Comparison of ENCODE assay signal across 8 cellular contexts in genomic region chr3:161096771-161097367, GRCh38. TPM values are rescaled to one million over a fixed set of nuclear protein-coding genes. Genes with fewer than 3 reads are reported as not detected.
DNase-seq lines count a peak whose midpoint lies in the region; ATAC-seq, FAIRE-seq and TF ChIP-seq lines count a peak whose summit lies in the region.

No MANE protein-coding gene starts in this region.

- 48 to 75% (median 63%) methylated on average over 7 of the region's 7 CpGs for WGBS in small intestine, 3 donors

- TF ChIP-seq CTCF in MCF 10A (IDR thresholded peaks at IDR 0.05; ENCODE audit: unreplicated experiment) (peak; percentile 41), breast epithelium (IDR thresholded peaks at IDR 0.05) (no peak), astrocyte of the spinal cord (IDR thresholded peaks at IDR 0.05; ENCODE audit: low read depth, low read length) (peak; percentile 42), CD14-positive monocyte (IDR thresholded peaks at IDR 0.05) (no peak)

- no peaks in the 10 kb centered on the region for H3K9me3 ChIP-seq in breast epithelium
- H3K9me3 ChIP-seq in small intestine (ENCODE audit: control insufficient read depth, low read depth), result no peaks in the 10 kb centered on the region

- H3K36me3 Mint-ChIP-seq in MCF 10A (ENCODE audit: insufficient read depth, unreplicated experiment) (peaks cover 6% of the 10 kb centered on the region), CD14-positive monocyte (peaks cover 0 to 3% of the 10 kb centered on the region in 2 donors)

- DNase-seq in MCF 10A (ENCODE audit: unreplicated experiment) (peak; percentile 42), breast epithelium (ENCODE audit: low spot score in 2 of 2) (no peak), NCI-H2081 treated with DMSO at 0.1 percent for 48 hours (lab: John Stamatoyannopoulos, UW) (peak; percentile 58), astrocyte of the spinal cord (ENCODE audit: low read depth, low spot score) (no peak), small intestine (peak; percentile 10), CD14-positive monocyte (ENCODE audit: low spot score) (no peak)

- H3K4me1 ChIP-seq in breast epithelium, result no peaks in the 10 kb centered on the region
- peaks cover 0 to 2% of the 10 kb centered on the region in 2 donors for H3K4me1 ChIP-seq in small intestine (ENCODE audit: control insufficient read depth in 2 of 2, insufficient read depth in 1 of 2, low read depth in 1 of 2, low read length in 1 of 2)

- intact Hi-C loops in MCF 10A (cut with micrococcal nuclease) (loop anchor here (1.0 to 5.0 kb wide), 4 partner anchors 105 to 328 kb away; partner anchors contain the start of gene NMD3), breast epithelium (cut with DNase I; ENCODE audit: low total_unique reads) (no loop called here), CD14-positive monocyte (cut with micrococcal nuclease) (no loop called here)

- no peak for FAIRE-seq in small intestine (lab: Jason Lieb, UNC)

- H3K9me3 Mint-ChIP-seq in MCF 10A (ENCODE audit: unreplicated experiment) (no peaks in the 10 kb centered on the region), CD14-positive monocyte (no peaks in the 10 kb centered on the region)

- H3K4me3 ChIP-seq in breast epithelium, result no peak overlapping the region
- H3K4me3 ChIP-seq in astrocyte of the spinal cord (ENCODE audit: low read depth, low read length), result no peak overlapping the region
- H3K4me3 ChIP-seq in small intestine (ENCODE audit: low read depth in 1 of 2, low read length in 2 of 2), result no peak overlapping the region

- H3K27ac Mint-ChIP-seq in MCF 10A (ENCODE audit: low read depth, unreplicated experiment) (no peak overlapping the region), CD14-positive monocyte (no peak overlapping the region)

- CTCF ChIA-PET in MCF 10A (lab: Yijun Ruan, JAX), result interaction anchor here (0.6 to 1.7 kb wide), 12 partner anchors 10 to 410 kb away, joined by 3 to 6 read pairs (median 4); no protein-coding TSS in a partner anchor

- POLR2A ChIA-PET in MCF 10A (lab: Yijun Ruan, JAX), result interaction anchor here (0.9 kb wide), 1 partner anchor 27 kb away, joined by 3 read pairs; no protein-coding TSS in a partner anchor

- no peaks in the 10 kb centered on the region for H3K27me3 ChIP-seq in breast epithelium
- no peaks in the 10 kb centered on the region for H3K27me3 ChIP-seq in small intestine (ENCODE audit: control insufficient read depth in 2 of 2, insufficient read depth in 2 of 2, low read length in 2 of 2)

- no peaks in the 10 kb centered on the region for H3K27me3 Mint-ChIP-seq in MCF 10A (ENCODE audit: insufficient read depth, unreplicated experiment)
- peaks cover 0 to 1% (median 0%) of the 10 kb centered on the region in 3 donors for H3K27me3 Mint-ChIP-seq in CD14-positive monocyte (ENCODE audit: low read depth in 3 of 3)

- H3K27ac ChIP-seq in breast epithelium (no peak overlapping the region), small intestine (ENCODE audit: low read depth in 1 of 2, low read length in 1 of 2) (no peak overlapping the region)

- H3K4me3 Mint-ChIP-seq in MCF 10A (ENCODE audit: unreplicated experiment) (no peak overlapping the region), CD14-positive monocyte (no peak overlapping the region)

- ATAC-seq in HG03097 (IDR thresholded peaks at IDR 0.05; ENCODE audit: low FRiP score, unreplicated experiment) (no peak), GM19452 (IDR thresholded peaks at IDR 0.05; ENCODE audit: unreplicated experiment) (no peak)

- no peak for TF ChIP-seq POLR2A in breast epithelium (IDR thresholded peaks at IDR 0.05)

- peaks cover 8% of the 10 kb centered on the region for H3K36me3 ChIP-seq in breast epithelium
- no peaks in the 10 kb centered on the region for H3K36me3 ChIP-seq in small intestine (ENCODE audit: control insufficient read depth in 2 of 2, insufficient read depth in 2 of 2, low read length in 2 of 2)

- in situ Hi-C loops in astrocyte of the spinal cord (cut with HindIII; ENCODE audit: low sequenced_read_pairs), result no loop called here

- BruUV-seq in MCF 10A (replicated peaks; lab: Mats Ljungman, UMichigan), result no TSS peak

- H3K4me1 Mint-ChIP-seq in MCF 10A (ENCODE audit: insufficient read depth, unreplicated experiment) (no peaks in the 10 kb centered on the region), CD14-positive monocyte (peaks cover 2% of the 10 kb centered on the region)

RNA-seq across cellular contexts. Expression of gene B3GALNT1, which starts 8.3 kb away (rescaled TPM):
- total RNA-seq in MCF 10A (2022), result 3.0 and 3.6 TPM in 2 replicates
- total RNA-seq in breast epithelium, result 10 to 100 TPM in 2 of 3 donors, 1 to 10 TPM in 1; 4.5 to 14.6 (median 10.8) TPM
- polyA plus RNA-seq in small intestine, result 1 to 10 TPM in 1 of 3 donors, under 1 TPM in 1, not detected in 1; 0.81 to 4.3 TPM
- polyA plus RNA-seq in CD14-positive monocyte, result under 1 TPM; 0.16 to 0.41 TPM

Comparison
In these comparisons a context has a peak if more than half of its experiments do, and no peak if none do; other contexts are left out.
1. DNase-seq: peak in MCF 10A (single experiment), NCI-H2081 treated with DMSO at 0.1 percent for 48 hours (single experiment) and small intestine (single experiment); none in breast epithelium (0 of 2), astrocyte of the spinal cord (single experiment) and CD14-positive monocyte (single experiment).
2. CTCF ChIP-seq: peak in MCF 10A (single experiment) and astrocyte of the spinal cord (single experiment); none in breast epithelium (0 of 3) and CD14-positive monocyte (single experiment).